ENCODE assay signal across 16 cellular contexts in genomic region chr2:15127251-15127650, GRCh38.
A peak's percentile ranks its signal among the peaks of the same experiment; 100 is the strongest.
DNase-seq lines count a peak whose midpoint lies in the region; ATAC-seq and TF ChIP-seq lines count a peak whose summit lies in the region.
"Had no signal": no experiment of that assay in that cellular context is flagged by ENCODE, and none has a peak within 500 bp of the region (broad histone marks: within the 10 kb centered on the region; RNA-seq: fewer than 3 reads in every experiment).

No MANE protein-coding gene starts in this region.

- CTCF ChIA-PET in HEK293T (lab: Yijun Ruan, JAX): no interaction called here

- TF ChIP-seq CTCF in gastrocnemius medialis (IDR thresholded peaks at IDR 0.05 in 4 of 5, conservative IDR thresholded peaks at IDR 0.05 in 1 of 5): no peak

- no peak overlapping the region for H3K4ac ChIP-seq in neuronal stem cell (ENCODE audit: low read length)

- H3K36me3 ChIP-seq in neuronal stem cell (replicated peaks in 1 of 2; ENCODE audit: control insufficient read depth in 2 of 2, insufficient read depth in 2 of 2, low read length in 2 of 2) (no peaks in the 10 kb centered on the region), gastrocnemius medialis (no peaks in the 10 kb centered on the region)
- H3K36me3 ChIP-seq: Peyer's patch, SJCRH30 had no signal

- in situ Hi-C loops in gastrocnemius medialis (cut with MboI; ENCODE audit: low sequenced_read_pairs in 4 of 4): no loop called here

- no peak overlapping the region for H2AK5ac ChIP-seq in neuronal stem cell (ENCODE audit: low read depth, low read length)

- H3K4me2 ChIP-seq in neuronal stem cell (ENCODE audit: insufficient read depth, low read length, poor library complexity, severe bottlenecking): no peak overlapping the region
- H3K4me2 ChIP-seq: A549 had no signal

- ATAC-seq in left colon: peak; percentile 30
- ATAC-seq in gastrocnemius medialis: no peak
- ATAC-seq in Right ventricle myocardium inferior: no peak
- ATAC-seq: A549 had no signal

- H4K8ac ChIP-seq in neuronal stem cell (ENCODE audit: low read depth, low read length): no peak overlapping the region

- no peak overlapping the region for H2BK5ac ChIP-seq in neuronal stem cell (ENCODE audit: low read length)

- POLR2A ChIA-PET in HEK293T (lab: Yijun Ruan, JAX): no interaction called here

- intact Hi-C loops in left colon (cut with DNase I, micrococcal nuclease) (no loop called here), gastrocnemius medialis (cut with DNase I; ENCODE audit: low total_unique reads) (no loop called here), Right ventricle myocardium inferior (cut with DNase I) (no loop called here)

- H3K23ac ChIP-seq in neuronal stem cell (ENCODE audit: low read depth, low read length, poor library complexity): no peak overlapping the region

- no peak overlapping the region for H3K27ac ChIP-seq in neuronal stem cell (replicated peaks; ENCODE audit: low read length)
- H3K27ac ChIP-seq in gastrocnemius medialis: no peak overlapping the region
- H3K27ac ChIP-seq: A549, Peyer's patch, SJCRH30 had no signal

- H2BK120ac ChIP-seq in neuronal stem cell (ENCODE audit: low read depth, low read length): no peak overlapping the region

- no peak overlapping the region for H3K14ac ChIP-seq in neuronal stem cell (ENCODE audit: low read length)

- WGBS in neuronal stem cell (ENCODE audit: extremely low coverage in 2 of 2, insufficient read length in 2 of 2, insufficient replicate concordance in 1 of 2), 2 donors: no CpG with 5 or more reads among the region's 3 CpGs

- no peaks in the 10 kb centered on the region for H3K79me1 ChIP-seq in neuronal stem cell (ENCODE audit: low read depth, low read length)

- H3K9me3 ChIP-seq in neuronal stem cell (replicated peaks in 1 of 2; ENCODE audit: control insufficient read depth in 2 of 2, insufficient read depth in 1 of 2, low read depth in 1 of 2, low read length in 2 of 2): peaks cover 2 to 33% of the 10 kb centered on the region in 2 donors
- no peaks in the 10 kb centered on the region for H3K9me3 ChIP-seq in gastrocnemius medialis
- H3K9me3 ChIP-seq: A549, Peyer's patch, SJCRH30 had no signal

- TF ChIP-seq POLR2A in gastrocnemius medialis (IDR thresholded peaks at IDR 0.05): no peak

- no peak overlapping the region for H4K91ac ChIP-seq in neuronal stem cell (ENCODE audit: low read depth, low read length, poor library complexity)

- DNase-seq in HEK293T (ENCODE audit: extremely low spot score): peak; percentile 15
- peak; percentile 100 for DNase-seq in NCI-H526 treated with DMSO at 0.1 percent for 48 hours (lab: John Stamatoyannopoulos, UW)
- no peak for DNase-seq in left colon
- DNase-seq in neuronal stem cell (ENCODE audit: low spot score): no peak
- no peak for DNase-seq in gastrocnemius medialis
- no peak for DNase-seq in NCI-H1694 (lab: John Stamatoyannopoulos, UW)
- DNase-seq in Right ventricle myocardium inferior (ENCODE audit: missing footprints): no peak
- DNase-seq: DMS79, HFFc6, Karpas-422, NCI-H187, NCI-H2107, NCI-H524 treated with DMSO at 0.1 percent for 48 hours, Peyer's patch had no signal

- H3K27me3 ChIP-seq in neuronal stem cell (ENCODE audit: control insufficient read depth in 3 of 3, insufficient read depth in 3 of 3, low read depth in 1 of 3, low read length in 3 of 3) (no peaks in the 10 kb centered on the region), gastrocnemius medialis (no peaks in the 10 kb centered on the region)
- H3K27me3 ChIP-seq: Peyer's patch, SJCRH30 had no signal

- no peak overlapping the region for H2BK15ac ChIP-seq in neuronal stem cell (ENCODE audit: low read length)

- H3K18ac ChIP-seq in neuronal stem cell (ENCODE audit: low read length): no peak overlapping the region

- H3K4me3 ChIP-seq in neuronal stem cell (ENCODE audit: low read length in 2 of 2): no peak overlapping the region
- no peak overlapping the region for H3K4me3 ChIP-seq in gastrocnemius medialis
- H3K4me3 ChIP-seq: A549, Peyer's patch, SJCRH30 had no signal

- H2BK12ac ChIP-seq in neuronal stem cell (ENCODE audit: low read length): no peak overlapping the region

- no peak overlapping the region for H3K9ac ChIP-seq in neuronal stem cell (ENCODE audit: low read depth, low read length, poor library complexity)

- peak overlapping the region; percentile 8 for H2AFZ ChIP-seq in neuronal stem cell (ENCODE audit: low read length)

- H3K4me1 ChIP-seq in neuronal stem cell (ENCODE audit: control insufficient read depth in 2 of 2, insufficient read depth in 1 of 2, low read depth in 1 of 2, low read length in 2 of 2) (peaks cover 10 to 16% of the 10 kb centered on the region in 2 donors), gastrocnemius medialis (no peaks in the 10 kb centered on the region)
- H3K4me1 ChIP-seq: A549, SJCRH30 had no signal

TF ChIP-seq in HEK293T, 16 proteins besides CTCF, POLR2A, EP300 and RAD21:
- no peak for TF ChIP-seq FOXM1 (IDR thresholded peaks at IDR 0.05; ENCODE audit: borderline replicate concordance)
- TF ChIP-seq SUZ12 (IDR thresholded peaks at IDR 0.05): no peak
- TF ChIP-seq PKNOX1 (IDR thresholded peaks at IDR 0.05): no peak; the same call in 1 of the 2 replicates
- TF ChIP-seq ZNF384 (IDR thresholded peaks at IDR 0.05): no peak
- no peak for TF ChIP-seq L3MBTL2 (conservative IDR thresholded peaks at IDR 0.05)
- no peak for TF ChIP-seq SP1 (IDR thresholded peaks at IDR 0.05)
TF ChIP-seq in HEK293T: peak in this region for 0.

Comparison
In these comparisons a context has a peak if more than half of its experiments do, and no peak if none do; other contexts are left out.
1. DNase-seq: peak in HEK293T (single experiment) and NCI-H526 treated with DMSO at 0.1 percent for 48 hours (single experiment); none in left colon (0 of 2), neuronal stem cell (single experiment), gastrocnemius medialis (0 of 2), NCI-H1694 (single experiment) and Right ventricle myocardium inferior (single experiment).